In genomic region chr6:28330033-28330432, GRCh38 we compare ENCODE assay signal across 31 cellular contexts.
"Had no signal": no experiment of that assay in that cellular context is flagged by ENCODE, and none has a peak within 500 bp of the region (broad histone marks: within the 10 kb centered on the region; RNA-seq: fewer than 3 reads in every experiment).

No MANE protein-coding gene starts in this region.

- H3K27ac ChIP-seq: adrenal gland, body of pancreas, brain microvascular endothelial cell, breast epithelium, VCaP had no signal

- H3K4me3 ChIP-seq: adrenal gland, body of pancreas, breast epithelium had no signal

- DNase-seq: activated B cell treated with CpG ODN at 0.5 μM for 24 hours; activated CD4-positive, alpha-beta memory T cell treated with anti-CD3 and anti-CD28 coated beads for 36 hours; activated CD4-positive, alpha-beta T cell treated with anti-CD3 and anti-CD28 coated beads for 4 hours; activated CD4-positive, alpha-beta T cell treated with anti-CD3 and anti-CD28 coated beads, Interleukin-2, amount 10 ng/mL, durations not matched to agents 24 days and 14 days; activated CD4-positive, alpha-beta T cell treated with anti-CD3 and anti-CD28 coated beads, Interleukin-2, amount 50 U/mL, for 1 hour; activated CD4-positive, alpha-beta T cell treated with anti-CD3 and anti-CD28 coated beads, Interleukin-2, amount 50 U/mL, for 4 hours; activated CD4-positive, CD25-positive, alpha-beta regulatory T cell treated with anti-CD3 and anti-CD28 coated beads, Interleukin-2, amount 50 U/mL, for 72 hours; activated CD8-positive, alpha-beta memory T cell treated with anti-CD3 and anti-CD28 coated beads, Interleukin-2, amount 50 U/mL, for 4 hours; activated CD8-positive, alpha-beta T cell treated with anti-CD3 and anti-CD28 coated beads for 36 hours; activated effector memory CD4-positive, alpha-beta T cell treated with anti-CD3 and anti-CD28 coated beads, Interleukin-2, amount 50 U/mL, for 16 hours; activated gamma-delta T cell treated with Interleukin-2 at 50 U/mL for 16 hours; activated naive CD4-positive, alpha-beta T cell; activated naive CD4-positive, alpha-beta T cell treated with anti-CD3 and anti-CD28 coated beads for 36 hours; activated naive CD4-positive, alpha-beta T cell treated with anti-CD3 and anti-CD28 coated beads, Interleukin-2, amount 50 U/mL, for 16 hours; activated naive CD8-positive, alpha-beta T cell treated with anti-CD3 and anti-CD28 coated beads for 36 hours; activated T-cell treated with anti-CD3 and anti-CD28 coated beads for 4 hours; activated T-cell treated with anti-CD3 and anti-CD28 coated beads, Interleukin-2, amount 50 U/mL, for 1 hour; activated T-cell treated with anti-CD3 and anti-CD28 coated beads, Interleukin-2, amount 50 U/mL, for 4 hours; activated T-cell treated with anti-CD3 and anti-CD28 coated beads, Interleukin-2, amount 50 U/mL, for 72 hours; adrenal gland; amniotic stem cell; aorta; body of pancreas; brain microvascular endothelial cell; central memory CD4-positive, alpha-beta T cell; T-helper 2 cell; T-helper 9 cell had no signal

- ATAC-seq: activated CD8-positive, alpha-beta T cell treated with anti-CD3 and anti-CD28 coated beads for 36 hours; activated naive CD4-positive, alpha-beta T cell treated with anti-CD3 and anti-CD28 coated beads, Interleukin-2, amount 50 U/mL, for 72 hours; activated T-cell treated with anti-CD3 and anti-CD28 coated beads, Interleukin-2, amount 50 U/mL, for 4 hours; activated T-cell treated with anti-CD3 and anti-CD28 coated beads, Interleukin-2, amount 50 U/mL, for 72 hours; activated T-helper 17 cell treated with anti-CD3 and anti-CD28 coated beads, Interleukin-2, amount 50 U/mL, for 72 hours; body of pancreas had no signal

- H3K27me3 ChIP-seq: adrenal gland, body of pancreas, brain microvascular endothelial cell, breast epithelium had no signal

- H3K4me1 ChIP-seq: breast epithelium had no signal
